In genomic region chr17:17322516-17323510, GRCh38 we compare ENCODE assay signal across 20 cellular contexts. TPM values are rescaled to one million over a fixed set of nuclear protein-coding genes. Genes with fewer than 3 reads are reported as not detected.
DNase-seq lines count a peak whose midpoint lies in the region; ATAC-seq, FAIRE-seq and TF ChIP-seq lines count a peak whose summit lies in the region.
"Had no signal": no experiment of that assay in that cellular context is flagged by ENCODE, and none has a peak within 500 bp of the region (broad histone marks: within the 10 kb centered on the region; RNA-seq: fewer than 3 reads in every experiment).

No MANE protein-coding gene starts in this region.

- POLR2A ChIA-PET in GM10248 (lab: Yijun Ruan, JAX), result interaction anchor here (0.6 kb wide), 1 partner anchor 128 kb away, joined by 4 read pairs; no protein-coding TSS in a partner anchor
- POLR2A ChIA-PET in Panc1 (lab: Charles Lee), result no interaction called here
- POLR2A ChIA-PET in HepG2 (lab: Yijun Ruan, JAX), result no interaction called here

- no peak overlapping the region for H2BK15ac ChIP-seq in mesenchymal stem cell (ENCODE audit: low read depth, poor library complexity, severe bottlenecking)

- H3K9me3 Mint-ChIP-seq in stimulated activated memory B cell treated with anti-CD40 and anti-IgM and Interleukin-4, amounts not matched to agents 10 μg/mL and 1 μg/mL and 100 μg/mL, for 72 hours, result no peaks in the 10 kb centered on the region
- H3K9me3 Mint-ChIP-seq: H9 had no signal

- in situ Hi-C loops in Panc1 (cut with HindIII; ENCODE audit: low pct_unique_long_range_greater_than_20kb, low sequenced_read_pairs) (no loop called here), HepG2 (cut with HindIII; ENCODE audit: extremely low pct_ligation_motif_present, low pct_unique_long_range_greater_than_20kb) (no loop called here)

- TF ChIP-seq CTCF in GM10248 (IDR thresholded peaks at IDR 0.05; ENCODE audit: control extremely low read depth, extremely low read depth, low read depth, missing control alignments), result no peak
- no peak for TF ChIP-seq CTCF in Panc1 (IDR thresholded peaks at IDR 0.05)
- no peak for TF ChIP-seq CTCF in HepG2 (CRISPR knock-in tag; IDR thresholded peaks at IDR 0.05)
- TF ChIP-seq CTCF in esophagus squamous epithelium (IDR thresholded peaks at IDR 0.05), result no peak

- no peaks in the 10 kb centered on the region for H3K27me3 ChIP-seq in Panc1 (ENCODE audit: control insufficient read depth, insufficient read depth, low read length)
- H3K27me3 ChIP-seq in HepG2 (ENCODE audit: control insufficient read depth in 1 of 2, insufficient read depth in 2 of 2, low read length in 2 of 2), result peaks cover 2 to 11% of the 10 kb centered on the region in 2 experiments; a peak in 3 of 5 replicates
- peaks cover 0 to 6% of the 10 kb centered on the region in 2 experiments for H3K27me3 ChIP-seq in mesenchymal stem cell (ENCODE audit: control insufficient read depth in 1 of 2, insufficient read depth in 1 of 2, low read length in 2 of 2)
- no peaks in the 10 kb centered on the region for H3K27me3 ChIP-seq in esophagus squamous epithelium

- no peaks in the 10 kb centered on the region for H3K79me2 ChIP-seq in HepG2 (ENCODE audit: insufficient read depth, low read length)

- no peak overlapping the region for H2AK5ac ChIP-seq in mesenchymal stem cell (ENCODE audit: low read length, severe bottlenecking)

- TF ChIP-seq EP300 in HepG2 (IDR thresholded peaks at IDR 0.05; ENCODE audit: low read depth in 2 of 2, low read length in 2 of 2) (no peak), HepG2 (CRISPR knock-in tag; IDR thresholded peaks at IDR 0.05; ENCODE audit: borderline replicate concordance) (no peak)

- no peaks in the 10 kb centered on the region for H4K20me1 ChIP-seq in HepG2 (ENCODE audit: insufficient read depth, low read length)

- no peak overlapping the region for H4K8ac ChIP-seq in mesenchymal stem cell (ENCODE audit: low read length)

- no peak overlapping the region for H3K4me3 Mint-ChIP-seq in stimulated activated memory B cell treated with anti-CD40 and anti-IgM and Interleukin-4, amounts not matched to agents 10 μg/mL and 1 μg/mL and 100 μg/mL, for 72 hours
- H3K4me3 Mint-ChIP-seq: H9 had no signal

- H3K4me1 ChIP-seq in Panc1 (ENCODE audit: control insufficient read depth, insufficient read depth, low read length) (no peaks in the 10 kb centered on the region), HepG2 (ENCODE audit: insufficient read depth, low read length) (no peaks in the 10 kb centered on the region), mesenchymal stem cell (ENCODE audit: control insufficient read depth, insufficient read depth, low read depth, low read length) (no peaks in the 10 kb centered on the region), esophagus squamous epithelium (no peaks in the 10 kb centered on the region)

- ATAC-seq in Panc1 (peak; percentile 30; the same call in 1 of the 2 replicates), HepG2 (no peak; the same call in 2 of the 3 replicates), HG03095 (IDR thresholded peaks at IDR 0.05; ENCODE audit: unreplicated experiment) (no peak)
- ATAC-seq in stimulated activated memory B cell treated with anti-CD40 and anti-IgM and Interleukin-4, amounts not matched to agents 10 μg/mL and 1 μg/mL and 100 μg/mL, for 72 hours, result peak; percentile 47

- no peak overlapping the region for H3K23ac ChIP-seq in mesenchymal stem cell (ENCODE audit: low read length in 2 of 2)

- TF ChIP-seq POLR2A in HepG2 (IDR thresholded peaks at IDR 0.05; ENCODE audit: insufficient read depth in 1 of 2, low read depth in 2 of 2, low read length in 2 of 2) (no peak), esophagus squamous epithelium (IDR thresholded peaks at IDR 0.05) (no peak)

- TF ChIP-seq RAD21 in HepG2 (CRISPR knock-in tag; IDR thresholded peaks at IDR 0.05), result no peak

- H3K18ac ChIP-seq in mesenchymal stem cell (ENCODE audit: low read depth in 1 of 2, low read length in 2 of 2), result no peak overlapping the region

- H3K27me3 Mint-ChIP-seq in stimulated activated memory B cell treated with anti-CD40 and anti-IgM and Interleukin-4, amounts not matched to agents 10 μg/mL and 1 μg/mL and 100 μg/mL, for 72 hours, result no peaks in the 10 kb centered on the region

- no peaks in the 10 kb centered on the region for H3K36me3 Mint-ChIP-seq in stimulated activated memory B cell treated with anti-CD40 and anti-IgM and Interleukin-4, amounts not matched to agents 10 μg/mL and 1 μg/mL and 100 μg/mL, for 72 hours

- intact Hi-C loops in Panc1 (cut with micrococcal nuclease; ENCODE audit: unreplicated experiment) (no loop called here), HepG2 (cut with micrococcal nuclease; ENCODE audit: unreplicated experiment) (no loop called here), esophagus squamous epithelium (cut with DNase I) (no loop called here)

- no peak overlapping the region for H2BK120ac ChIP-seq in mesenchymal stem cell (ENCODE audit: low read depth, low read length)

- no peaks in the 10 kb centered on the region for H3K79me1 ChIP-seq in mesenchymal stem cell (replicated peaks; ENCODE audit: low read length, poor library complexity, severe bottlenecking)

- no peaks in the 10 kb centered on the region for H3K36me3 ChIP-seq in Panc1 (ENCODE audit: control insufficient read depth, insufficient read depth, low read length)
- H3K36me3 ChIP-seq in HepG2 (replicated peaks in 1 of 2; ENCODE audit: control insufficient read depth in 1 of 2, insufficient read depth in 2 of 2, low read length in 2 of 2), result no peaks in the 10 kb centered on the region
- H3K36me3 ChIP-seq in mesenchymal stem cell (ENCODE audit: control insufficient read depth in 1 of 2, insufficient read depth in 2 of 2, low read depth in 1 of 2, low read length in 2 of 2), result no peaks in the 10 kb centered on the region
- peaks cover 0 to 6% (median 0%) of the 10 kb centered on the region in 3 donors for H3K36me3 ChIP-seq in esophagus squamous epithelium

- H3K27ac Mint-ChIP-seq in stimulated activated memory B cell treated with anti-CD40 and anti-IgM and Interleukin-4, amounts not matched to agents 10 μg/mL and 1 μg/mL and 100 μg/mL, for 72 hours, result no peak overlapping the region
- H3K27ac Mint-ChIP-seq: H9 had no signal

- peak overlapping the region in 1 of 2 experiments; percentile 13 for H3K4ac ChIP-seq in mesenchymal stem cell (ENCODE audit: low read depth in 1 of 2, low read length in 2 of 2)

- WGBS in HepG2 (ENCODE audit: low lambda C conversion rate), result 35% methylated on average over 4 of the region's 21 CpGs
- 90% methylated on average over 21 of the region's 21 CpGs for WGBS in mesenchymal stem cell
- WGBS in esophagus squamous epithelium, 2 donors, result 84 to 100% methylated on average over 5 to 7 of the region's 21 CpGs

- H4K91ac ChIP-seq in mesenchymal stem cell (ENCODE audit: low read length), result no peak overlapping the region

- H3K4me3 ChIP-seq in Panc1 (ENCODE audit: low read depth in 2 of 2, low read length in 2 of 2) (no peak overlapping the region), HepG2 (replicated peaks in 1 of 3; ENCODE audit: insufficient read depth in 1 of 3, low read depth in 2 of 3, low read length in 3 of 3) (no peak overlapping the region), mesenchymal stem cell (ENCODE audit: insufficient read depth in 1 of 2, low read depth in 1 of 2, low read length in 2 of 2) (no peak overlapping the region), esophagus squamous epithelium (no peak overlapping the region)

- H3K9ac ChIP-seq in HepG2 (ENCODE audit: insufficient read depth, low read depth, low read length) (no peak overlapping the region), mesenchymal stem cell (ENCODE audit: low read length) (no peak overlapping the region)

- no peak overlapping the region for H2BK12ac ChIP-seq in mesenchymal stem cell (ENCODE audit: low read length in 2 of 2)

- H2AFZ ChIP-seq in HepG2 (ENCODE audit: low read length), result no peak overlapping the region
- H2AFZ ChIP-seq in mesenchymal stem cell (ENCODE audit: low read depth, low read length), result no peak overlapping the region

- H3K4me2 ChIP-seq in HepG2 (ENCODE audit: low read depth, low read length), result no peak overlapping the region
- H3K4me2 ChIP-seq in mesenchymal stem cell (ENCODE audit: low read length, poor library complexity, severe bottlenecking), result no peak overlapping the region

- BruUV-seq in Panc1 (replicated peaks; lab: Mats Ljungman, UMichigan) (no TSS peak), HepG2 (replicated peaks; lab: Mats Ljungman, UMichigan) (no TSS peak)

- H2BK5ac ChIP-seq in mesenchymal stem cell (ENCODE audit: low read depth, low read length, poor library complexity, severe bottlenecking), result no peak overlapping the region

- peak overlapping the region in 1 of 2 experiments; percentile 58 for H3K14ac ChIP-seq in mesenchymal stem cell (ENCODE audit: low read length in 2 of 2)

- no peak overlapping the region for H3K27ac ChIP-seq in Panc1 (ENCODE audit: low read length)
- H3K27ac ChIP-seq in HepG2 (ENCODE audit: extremely low read length, insufficient read depth, low read length), result no peak overlapping the region
- no peak overlapping the region for H3K27ac ChIP-seq in mesenchymal stem cell (ENCODE audit: low read length, poor library complexity, severe bottlenecking)
- no peak overlapping the region for H3K27ac ChIP-seq in esophagus squamous epithelium
- H3K27ac ChIP-seq: HL-60 had no signal

- no peak for FAIRE-seq in HepG2 (lab: Jason Lieb, UNC)
- FAIRE-seq: GM19239 had no signal

- H3K4me1 Mint-ChIP-seq in stimulated activated memory B cell treated with anti-CD40 and anti-IgM and Interleukin-4, amounts not matched to agents 10 μg/mL and 1 μg/mL and 100 μg/mL, for 72 hours, result no peaks in the 10 kb centered on the region
- H3K4me1 Mint-ChIP-seq: H9 had no signal

- DNase-seq in GM10248 (ENCODE audit: extremely low spot score) (peak; percentile 14), Panc1 (ENCODE audit: low read depth, low spot score) (no peak), HepG2 (ENCODE audit: low spot score) (no peak), mesenchymal stem cell (no peak), putamen (ENCODE audit: low spot score) (no peak), esophagus squamous epithelium (lab: John Stamatoyannopoulos, UW) (no peak)
- DNase-seq: ACHN, COR-L47, GF-D8, H9, MV-4-11, NCI-H1417, NCI-H1930, NCI-H2171 treated with DMSO at 0.1 percent for 48 hours, NCI-H510A, NCI-H774 had no signal

- H3K9me3 ChIP-seq in Panc1 (ENCODE audit: control insufficient read depth, insufficient read depth, low read depth, low read length), result no peaks in the 10 kb centered on the region
- no peaks in the 10 kb centered on the region for H3K9me3 ChIP-seq in HepG2 (ENCODE audit: low read length)
- H3K9me3 ChIP-seq in mesenchymal stem cell (ENCODE audit: control insufficient read depth, low read length), result no peaks in the 10 kb centered on the region
- no peaks in the 10 kb centered on the region for H3K9me3 ChIP-seq in esophagus squamous epithelium

- CTCF ChIA-PET in GM10248 (lab: Yijun Ruan, JAX) (no interaction called here), Panc1 (lab: Charles Lee) (no interaction called here), HepG2 (lab: Yijun Ruan, JAX; ENCODE audit: low intra/inter-chr PET ratio, low total read pairs) (no interaction called here)

RNA-seq across cellular contexts. Expression of gene NT5M, which starts 19.6 kb away (rescaled TPM):
- total RNA-seq in Panc1 (2021; ENCODE audit: unreplicated experiment) (3.1 TPM), HepG2 (2016; rRNA removed; fragmentation: Illumina TruSeq; extraction: Trizol) (0.55 and 0.63 TPM in 2 replicates), esophagus squamous epithelium (1 to 10 TPM; 1.7 to 3.1 (median 2.3) TPM)
- 6.3 TPM for polyA plus RNA-seq in Panc1 (2012; ENCODE audit: insufficient read length)
- 1.7 and 2.0 TPM in 2 replicates for total RNA-seq in HepG2 (2016; cell fraction: cytosol; rRNA removed; fragmentation: Illumina TruSeq; extraction: Trizol; ENCODE audit: low read depth)
- 0.46 and 0.50 TPM in 2 replicates for total RNA-seq in HepG2 (2016; cell fraction: insoluble cytoplasmic fraction; rRNA removed; fragmentation: Illumina TruSeq; extraction: Trizol)
- 1.5 and 2.3 TPM in 2 replicates for total RNA-seq in HepG2 (2016; cell fraction: membrane; rRNA removed; fragmentation: Illumina TruSeq; extraction: Trizol)
- total RNA-seq in HepG2 (2016; cell fraction: nucleus; rRNA removed; fragmentation: Illumina TruSeq; extraction: Trizol), result not detected in 2 replicates
- 0.78 and 1.0 TPM in 2 replicates for polyA plus RNA-seq in HepG2 (2011; rRNA removed)
- 0.54 and 1.2 TPM in 2 replicates for polyA plus RNA-seq in HepG2 (2011; cell fraction: cytosol; rRNA removed)
- polyA plus RNA-seq in HepG2 (2011; cell fraction: nucleus; rRNA removed), result 2.0 and 2.4 TPM in 2 replicates
- 1.1 and 1.2 TPM in 2 replicates for polyA plus RNA-seq in HepG2 (2012)
- polyA plus RNA-seq in HepG2 (2016; cell fraction: cytosol; fragmentation: Illumina TruSeq; extraction: Trizol; ENCODE audit: low read depth), result 1.7 and 1.9 TPM in 2 replicates
- 0.56 and 0.79 TPM in 2 replicates for polyA plus RNA-seq in HepG2 (2016; cell fraction: insoluble cytoplasmic fraction; fragmentation: Illumina TruSeq; extraction: Trizol; ENCODE audit: low read depth)
- polyA plus RNA-seq in HepG2 (2016; cell fraction: membrane; fragmentation: Illumina TruSeq; extraction: Trizol; ENCODE audit: low read depth), result 1.4 and 1.5 TPM in 2 replicates
- 0.63 and 0.85 TPM in 2 replicates for polyA plus RNA-seq in HepG2 (2016; cell fraction: nucleus; fragmentation: Illumina TruSeq; extraction: Trizol; ENCODE audit: insufficient read depth, low read depth)
- polyA minus RNA-seq in HepG2 (2011; rRNA and poly(A)+ RNA removed; ENCODE audit: low replicate concordance), result 1.1 and 2.2 TPM in 2 replicates
- polyA minus RNA-seq in HepG2 (2011; cell fraction: cytosol; rRNA and poly(A)+ RNA removed), result 1.2 TPM in 1 of 2 replicates, not detected in the other
- not detected in 2 replicates for polyA minus RNA-seq in HepG2 (2011; cell fraction: nucleus; rRNA and poly(A)+ RNA removed)
- polyA plus RNA-seq in mesenchymal stem cell (2013, experiment 1 of 2), result 0.48 TPM
- polyA plus RNA-seq in mesenchymal stem cell (2013, experiment 2 of 2), result 0.40 TPM

RNA-seq across cellular contexts. Expression of gene COPS3, which starts 41.8 kb away (rescaled TPM):
- total RNA-seq in Panc1 (2021; ENCODE audit: unreplicated experiment) (73.6 TPM), HepG2 (2016; rRNA removed; fragmentation: Illumina TruSeq; extraction: Trizol) (103 and 143 TPM in 2 replicates), esophagus squamous epithelium (10 to 100 TPM; 34.0 to 91.6 (median 68.7) TPM)
- 48.1 TPM for polyA plus RNA-seq in Panc1 (2012; ENCODE audit: insufficient read length)
- 86.6 and 90.0 TPM in 2 replicates for total RNA-seq in HepG2 (2016; cell fraction: cytosol; rRNA removed; fragmentation: Illumina TruSeq; extraction: Trizol; ENCODE audit: low read depth)
- total RNA-seq in HepG2 (2016; cell fraction: insoluble cytoplasmic fraction; rRNA removed; fragmentation: Illumina TruSeq; extraction: Trizol), result 106 and 142 TPM in 2 replicates
- total RNA-seq in HepG2 (2016; cell fraction: membrane; rRNA removed; fragmentation: Illumina TruSeq; extraction: Trizol), result 113 and 114 TPM in 2 replicates
- 38.3 and 49.0 TPM in 2 replicates for total RNA-seq in HepG2 (2016; cell fraction: nucleus; rRNA removed; fragmentation: Illumina TruSeq; extraction: Trizol)
- 34.1 and 46.3 TPM in 2 replicates for polyA plus RNA-seq in HepG2 (2011; rRNA removed)
- 32.8 and 38.8 TPM in 2 replicates for polyA plus RNA-seq in HepG2 (2011; cell fraction: cytosol; rRNA removed)
- 17.3 and 22.4 TPM in 2 replicates for polyA plus RNA-seq in HepG2 (2011; cell fraction: nucleus; rRNA removed)
- 40.8 and 44.7 TPM in 2 replicates for polyA plus RNA-seq in HepG2 (2012)
- 70.5 and 78.2 TPM in 2 replicates for polyA plus RNA-seq in HepG2 (2016; cell fraction: cytosol; fragmentation: Illumina TruSeq; extraction: Trizol; ENCODE audit: low read depth)
- 115 TPM in 2 replicates for polyA plus RNA-seq in HepG2 (2016; cell fraction: insoluble cytoplasmic fraction; fragmentation: Illumina TruSeq; extraction: Trizol; ENCODE audit: low read depth)
- polyA plus RNA-seq in HepG2 (2016; cell fraction: membrane; fragmentation: Illumina TruSeq; extraction: Trizol; ENCODE audit: low read depth), result 74.5 and 76.2 TPM in 2 replicates
- polyA plus RNA-seq in HepG2 (2016; cell fraction: nucleus; fragmentation: Illumina TruSeq; extraction: Trizol; ENCODE audit: insufficient read depth, low read depth), result 51.6 and 59.0 TPM in 2 replicates
- polyA minus RNA-seq in HepG2 (2011; rRNA and poly(A)+ RNA removed; ENCODE audit: low replicate concordance), result 37.5 and 148 TPM in 2 replicates
- 27.9 and 30.0 TPM in 2 replicates for polyA minus RNA-seq in HepG2 (2011; cell fraction: cytosol; rRNA and poly(A)+ RNA removed)
- polyA minus RNA-seq in HepG2 (2011; cell fraction: nucleus; rRNA and poly(A)+ RNA removed), result 26.8 and 31.8 TPM in 2 replicates
- 92.0 TPM for polyA plus RNA-seq in mesenchymal stem cell (2013, experiment 1 of 2)
- polyA plus RNA-seq in mesenchymal stem cell (2013, experiment 2 of 2), result 98.3 TPM

Comparison
In these comparisons a context has a peak if more than half of its experiments do, and no peak if none do; other contexts are left out.
1. ATAC-seq: peak in Panc1 (single experiment) and stimulated activated memory B cell treated with anti-CD40 and anti-IgM and Interleukin-4, amounts not matched to agents 10 μg/mL and 1 μg/mL and 100 μg/mL, for 72 hours (single experiment); none in HepG2 (single experiment) and HG03095 (single experiment).